8 cellular contexts compared by ENCODE assay signal in the genomic region with DNA sequence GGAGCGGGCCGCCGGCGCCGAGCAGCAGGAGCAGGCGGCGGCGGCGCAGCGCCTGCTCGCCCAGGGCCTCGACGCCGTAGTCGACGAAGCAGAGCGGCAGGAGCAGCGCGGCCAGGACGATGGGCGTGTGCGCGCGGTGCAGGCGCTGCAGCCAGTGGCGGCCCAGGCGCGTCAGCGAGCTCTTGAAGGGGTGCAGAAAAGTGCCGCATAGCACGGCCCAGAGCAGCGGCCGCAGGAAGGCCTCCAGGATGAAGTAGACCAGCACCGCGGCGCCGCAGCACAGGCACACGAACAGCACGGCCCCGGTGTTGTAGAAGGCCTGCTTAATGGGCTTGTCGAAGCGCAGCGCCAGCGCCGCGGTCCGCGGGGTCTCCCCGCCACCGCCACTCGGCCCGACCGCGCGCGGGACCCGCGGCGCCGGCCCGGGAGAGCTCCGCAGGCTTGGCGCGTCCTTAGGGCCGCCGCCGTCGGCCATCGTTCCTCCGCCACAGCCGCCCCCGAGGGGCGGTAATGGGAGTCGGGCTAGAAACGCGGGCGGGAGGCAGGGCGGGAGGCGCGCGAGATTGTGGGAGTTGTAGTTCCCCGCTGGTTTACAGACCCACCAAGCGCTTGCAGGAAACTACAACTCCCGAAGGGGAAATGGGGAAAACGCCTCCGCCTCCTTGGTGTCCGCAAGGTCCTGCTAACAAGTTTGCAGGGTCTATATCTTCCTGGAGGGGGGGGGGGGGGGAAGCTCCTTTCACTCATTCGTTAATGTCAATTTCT. TPM values are rescaled to one million over a fixed set of nuclear protein-coding genes. Genes with fewer than 3 reads are reported as not detected.
DNase-seq lines count a peak whose midpoint lies in the region; ATAC-seq, FAIRE-seq and TF ChIP-seq lines count a peak whose summit lies in the region.

A gene (minus strand): TSS at position 509 of the 765 bp plus-strand sequence. CDS start 34 bp downstream, at position 475.

- peak; percentile 98 for DNase-seq in AG04449 (ENCODE audit: low read depth, low spot score)
- DNase-seq in NCI-H2227 treated with DMSO at 0.1 percent for 48 hours (lab: John Stamatoyannopoulos, UW): peak; percentile 89
- peak; percentile 98 for DNase-seq in bronchial epithelial cell (ENCODE audit: low read depth)
- DNase-seq in iPS-NIHi7 (ENCODE audit: extremely low spot score): peak; percentile 93
- peak; percentile 99 for DNase-seq in smooth muscle cell of the brain vasculature (ENCODE audit: low read depth, low spot score)

- H3K27me3 ChIP-seq in bronchial epithelial cell (ENCODE audit: control insufficient read depth, insufficient read depth, low read length): no peaks in the 10 kb centered on the region

- H3K36me3 ChIP-seq in bronchial epithelial cell (ENCODE audit: control insufficient read depth, insufficient read depth, low read length): peaks cover 1% of the 10 kb centered on the region

- POLR2A ChIA-PET in AG04449 (lab: Yijun Ruan, JAX): interaction anchor here (0.6 to 1.6 kb wide), 7 partner anchors 9 to 212 kb away, joined by 3 to 9 read pairs (median 5); no protein-coding TSS in a partner anchor

- FAIRE-seq in bronchial epithelial cell (lab: Jason Lieb, UNC): no peak

- CTCF ChIA-PET in AG04449 (lab: Yijun Ruan, JAX): interaction anchor here (0.9 to 1.8 kb wide), 2 partner anchors 79 to 166 kb away, joined by 3 to 5 read pairs; no protein-coding TSS in a partner anchor

- H3K4me3 ChIP-seq in AG04449 (ENCODE audit: low read depth, low read length) (peak within 1 kb of the TSS; percentile 84), WI38 (ENCODE audit: low read depth, low read length) (peak within 1 kb of the TSS; percentile 85), bronchial epithelial cell (ENCODE audit: low read depth, low read length) (peak within 1 kb of the TSS; percentile 85)

- no peak for TF ChIP-seq CTCF in AG04449 (IDR thresholded peaks at IDR 0.05; ENCODE audit: insufficient read depth, low read length, missing control alignments)
- TF ChIP-seq CTCF in WI38 (IDR thresholded peaks at IDR 0.05; ENCODE audit: low read depth, low read length): no peak
- no peak for TF ChIP-seq CTCF in bronchial epithelial cell (IDR thresholded peaks at IDR 0.05; ENCODE audit: insufficient read depth, low read length, severe bottlenecking)

- ATAC-seq in GM18907 (IDR thresholded peaks at IDR 0.05; ENCODE audit: unreplicated experiment) (peak; percentile 94), HG03159 (IDR thresholded peaks at IDR 0.05; ENCODE audit: unreplicated experiment) (peak; percentile 92)

RNA-seq across cellular contexts. Expression of the gene that starts here (rescaled TPM):
- total RNA-seq in bronchial epithelial cell: 34.2 and 37.1 TPM in 2 replicates

Comparison
In these comparisons a context has a peak if more than half of its experiments do, and no peak if none do; other contexts are left out.
1. Peak in every context shown above with its lines: DNase-seq, ATAC-seq and H3K4me3 ChIP-seq.